Comparison of ENCODE assay signal across 19 cellular contexts in the genomic region with DNA sequence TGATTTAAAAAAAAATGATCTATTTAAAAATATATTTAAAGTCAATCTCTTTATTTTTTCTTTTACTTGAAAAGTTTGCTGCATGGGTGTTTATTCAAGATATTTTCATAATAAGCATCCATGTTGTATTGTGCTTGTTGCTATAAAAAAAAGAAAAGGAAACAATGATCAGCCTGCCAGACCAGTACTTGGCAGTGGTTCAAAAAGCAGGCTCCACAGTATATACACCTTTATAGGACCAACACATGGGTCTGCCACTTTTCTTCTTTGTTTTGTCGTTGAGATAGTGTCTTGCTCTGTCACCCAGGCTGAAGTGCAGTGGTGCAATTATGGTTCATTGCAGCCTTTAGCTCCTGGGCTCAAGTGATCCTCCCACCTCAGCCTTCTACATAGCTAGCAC.
"Had no signal": no experiment of that assay in that cellular context is flagged by ENCODE, and none has a peak within 500 bp of the region (broad histone marks: within the 10 kb centered on the region; RNA-seq: fewer than 3 reads in every experiment).

No MANE protein-coding gene starts in this region.

- DNase-seq: activated CD4-positive, alpha-beta T cell treated with anti-CD3 and anti-CD28 coated beads, Interleukin-2, amount 10 ng/mL, durations not matched to agents 24 days and 14 days; activated CD8-positive, alpha-beta memory T cell treated with anti-CD3 and anti-CD28 coated beads, Interleukin-2, amount 50 U/mL, for 4 hours; activated CD8-positive, alpha-beta T cell treated with anti-CD3 and anti-CD28 coated beads, Interleukin-2, amount 10 ng/mL, durations not matched to agents 7 days and 5 days; activated effector memory CD4-positive, alpha-beta T cell treated with anti-CD3 and anti-CD28 coated beads, Interleukin-2, amount 50 U/mL, for 16 hours; activated T-cell treated with anti-CD3 and anti-CD28 coated beads, Interleukin-2, amount 50 U/mL, for 48 hours; adrenal gland; hippocampal formation; mesendoderm; natural killer cell; stimulated activated CD4-positive, alpha-beta T cell treated with anti-CD3 and anti-CD28 coated beads, Interleukin-1b, Interleukin-23, amount 100 ng/mL, for 48 hours; stomach; upper lobe of right lung had no signal

- H3K4me1 ChIP-seq: adrenal gland had no signal

- H3K36me3 Mint-ChIP-seq: activated naive CD4-positive, alpha-beta T cell treated with anti-CD3 and anti-CD28 coated beads, Interleukin-2, amount 50 U/mL, for 24 hours; natural killer cell; WTC11 had no signal

- H3K27ac Mint-ChIP-seq: activated CD4-positive, alpha-beta T cell treated with anti-CD3 and anti-CD28 coated beads, Interleukin-2, amount 10 ng/mL, durations not matched to agents 24 days and 14 days; activated CD8-positive, alpha-beta T cell treated with anti-CD3 and anti-CD28 coated beads, Interleukin-2, amount 10 ng/mL, durations not matched to agents 7 days and 5 days; activated naive CD4-positive, alpha-beta T cell treated with anti-CD3 and anti-CD28 coated beads, Interleukin-2, amount 50 U/mL, for 24 hours; natural killer cell; WTC11 had no signal

- H3K27ac ChIP-seq: adrenal gland, cardiac muscle cell, neutrophil, stomach, thoracic aorta, upper lobe of right lung had no signal

- ATAC-seq: activated CD8-positive, alpha-beta T cell treated with anti-CD3 and anti-CD28 coated beads, Interleukin-2, amount 10 ng/mL, durations not matched to agents 7 days and 5 days; esophagus mucosa; left lobe of liver; natural killer cell; upper lobe of right lung; WTC11 had no signal

- H3K4me3 Mint-ChIP-seq: activated CD4-positive, alpha-beta T cell treated with anti-CD3 and anti-CD28 coated beads, Interleukin-2, amount 10 ng/mL, durations not matched to agents 24 days and 14 days; activated CD8-positive, alpha-beta T cell treated with anti-CD3 and anti-CD28 coated beads, Interleukin-2, amount 10 ng/mL, durations not matched to agents 7 days and 5 days; activated naive CD4-positive, alpha-beta T cell treated with anti-CD3 and anti-CD28 coated beads, Interleukin-2, amount 50 U/mL, for 24 hours; natural killer cell; WTC11 had no signal

- H3K27me3 Mint-ChIP-seq: activated CD4-positive, alpha-beta T cell treated with anti-CD3 and anti-CD28 coated beads, Interleukin-2, amount 10 ng/mL, durations not matched to agents 24 days and 14 days; activated naive CD4-positive, alpha-beta T cell treated with anti-CD3 and anti-CD28 coated beads, Interleukin-2, amount 50 U/mL, for 24 hours had no signal

- H3K4me3 ChIP-seq: adrenal gland, cardiac muscle cell, stomach, thoracic aorta, upper lobe of right lung had no signal

- H3K9me3 ChIP-seq: adrenal gland, neutrophil, stomach, thoracic aorta, upper lobe of right lung had no signal

- H3K4me1 Mint-ChIP-seq: activated CD4-positive, alpha-beta T cell treated with anti-CD3 and anti-CD28 coated beads, Interleukin-2, amount 10 ng/mL, durations not matched to agents 24 days and 14 days; activated naive CD4-positive, alpha-beta T cell treated with anti-CD3 and anti-CD28 coated beads, Interleukin-2, amount 50 U/mL, for 24 hours; natural killer cell; WTC11 had no signal

- H3K27me3 ChIP-seq: adrenal gland, cardiac muscle cell, neutrophil, stomach, upper lobe of right lung had no signal

- H3K9me3 Mint-ChIP-seq: activated CD4-positive, alpha-beta T cell treated with anti-CD3 and anti-CD28 coated beads, Interleukin-2, amount 10 ng/mL, durations not matched to agents 24 days and 14 days; WTC11 had no signal

- H3K36me3 ChIP-seq: adrenal gland, cardiac muscle cell, neutrophil, stomach, thoracic aorta, upper lobe of right lung had no signal
